Comparison of ENCODE assay signal across 6 cellular contexts in the genomic region with DNA sequence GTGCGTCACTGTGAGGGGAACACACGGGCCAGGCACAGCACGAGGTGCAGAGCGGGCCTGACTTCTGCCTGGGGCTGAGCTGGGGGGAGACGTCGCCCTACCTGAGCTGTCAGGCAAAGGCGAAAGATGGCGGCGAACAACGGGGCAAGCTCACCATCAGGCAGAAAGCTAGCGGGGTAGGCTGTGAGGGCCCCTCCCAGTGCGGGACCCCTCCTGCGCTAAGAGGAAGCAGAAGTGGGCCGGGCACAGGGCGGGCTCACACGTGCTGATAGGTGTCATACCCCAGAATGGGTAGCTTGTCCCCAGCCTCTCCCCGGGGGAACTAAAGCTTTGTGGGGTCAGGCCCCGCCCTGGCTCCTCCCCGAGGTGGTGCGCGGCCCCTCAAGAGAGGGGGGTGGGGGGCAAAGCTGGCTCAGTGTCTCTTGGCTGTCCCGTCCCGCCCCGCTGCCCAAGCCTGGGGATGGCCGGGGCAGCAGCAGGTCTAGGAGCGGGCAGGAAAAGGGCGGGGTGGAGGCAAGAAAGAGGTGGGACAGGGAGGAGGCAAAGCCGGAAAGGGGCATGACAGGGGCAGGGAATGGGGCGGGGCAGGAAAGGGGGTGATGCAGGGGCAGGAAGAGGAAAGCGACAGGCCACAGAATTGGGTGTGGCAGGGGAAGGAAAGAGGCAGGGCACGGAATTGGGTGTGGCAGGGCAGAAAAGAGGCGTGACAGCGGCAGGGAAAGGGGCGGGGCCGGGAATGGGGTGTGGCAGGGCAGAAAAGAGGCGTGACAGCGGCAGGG. TPM values are rescaled to one million over a fixed set of nuclear protein-coding genes. Genes with fewer than 3 reads are reported as not detected.
DNase-seq lines count a peak whose midpoint lies in the region; TF ChIP-seq lines count a peak whose summit lies in the region.

No MANE protein-coding gene starts in this region.

- no peaks in the 10 kb centered on the region for H3K4me1 ChIP-seq in endodermal cell (ENCODE audit: control insufficient read depth, insufficient read depth, low read length)

- peak overlapping the region; percentile 91 for H3K27ac Mint-ChIP-seq in T-helper 1 cell treated with Interleukin-12 subunit alpha and Interleukin-12 subunit beta and Interleukin-4 antibody, amounts not matched to agents 30 μg/mL and 1 μg/mL, for 36 hours
- no peak overlapping the region for H3K27ac Mint-ChIP-seq in endodermal cell

- H3K4me1 Mint-ChIP-seq in T-helper 1 cell treated with Interleukin-12 subunit alpha and Interleukin-12 subunit beta and Interleukin-4 antibody, amounts not matched to agents 30 μg/mL and 1 μg/mL, for 36 hours (ENCODE audit: low read depth): peaks cover 8% of the 10 kb centered on the region
- no peaks in the 10 kb centered on the region for H3K4me1 Mint-ChIP-seq in endodermal cell

- no peak overlapping the region for H3K27ac ChIP-seq in endodermal cell (ENCODE audit: low read depth, low read length)

- no peaks in the 10 kb centered on the region for H3K27me3 Mint-ChIP-seq in T-helper 1 cell treated with Interleukin-12 subunit alpha and Interleukin-12 subunit beta and Interleukin-4 antibody, amounts not matched to agents 30 μg/mL and 1 μg/mL, for 36 hours (ENCODE audit: low read depth)
- H3K27me3 Mint-ChIP-seq in endodermal cell (ENCODE audit: insufficient read depth): no peaks in the 10 kb centered on the region

- H3K9me3 ChIP-seq in endodermal cell (ENCODE audit: control insufficient read depth, low read length): no peaks in the 10 kb centered on the region

- peaks cover 29% of the 10 kb centered on the region for H3K36me3 ChIP-seq in endodermal cell (ENCODE audit: control insufficient read depth, insufficient read depth, low read length)

- H3K27me3 ChIP-seq in endodermal cell (ENCODE audit: control insufficient read depth, insufficient read depth, low read length, poor library complexity, severe bottlenecking): no peaks in the 10 kb centered on the region

- no peak overlapping the region for H3K4me3 ChIP-seq in endodermal cell (ENCODE audit: low read length)

- H3K36me3 Mint-ChIP-seq in T-helper 1 cell treated with Interleukin-12 subunit alpha and Interleukin-12 subunit beta and Interleukin-4 antibody, amounts not matched to agents 30 μg/mL and 1 μg/mL, for 36 hours (ENCODE audit: low read depth): peaks cover 6% of the 10 kb centered on the region
- H3K36me3 Mint-ChIP-seq in endodermal cell (ENCODE audit: low read depth): peaks cover 17% of the 10 kb centered on the region

- no peaks in the 10 kb centered on the region for H3K9me3 Mint-ChIP-seq in T-helper 1 cell treated with Interleukin-12 subunit alpha and Interleukin-12 subunit beta and Interleukin-4 antibody, amounts not matched to agents 30 μg/mL and 1 μg/mL, for 36 hours
- H3K9me3 Mint-ChIP-seq in endodermal cell: no peaks in the 10 kb centered on the region

- H3K9ac ChIP-seq in endodermal cell (ENCODE audit: extremely low read depth, low read length, poor library complexity, severe bottlenecking): no peak overlapping the region

- 96% methylated on average over 15 to 30 of the region's 37 CpGs for WGBS in endodermal cell (ENCODE audit: insufficient coverage in 1 of 2, insufficient read length in 1 of 2), 2 experiments

- H3K4me3 Mint-ChIP-seq in T-helper 1 cell treated with Interleukin-12 subunit alpha and Interleukin-12 subunit beta and Interleukin-4 antibody, amounts not matched to agents 30 μg/mL and 1 μg/mL, for 36 hours: peak overlapping the region; percentile 17
- no peak overlapping the region for H3K4me3 Mint-ChIP-seq in endodermal cell

- TF ChIP-seq CTCF in endodermal cell (conservative IDR thresholded peaks at IDR 0.05): no peak

- DNase-seq in COLO668 (lab: John Stamatoyannopoulos, UW; ENCODE audit: unreplicated experiment): peak; percentile 9
- DNase-seq in endodermal cell: peak; percentile 97
- peak; percentile 34 to 63 for DNase-seq in stimulated activated CD8-positive, alpha-beta memory T cell treated with anti-CD3 and anti-CD28 coated beads, Interleukin-2, amount 100 ng/mL, for 1 hour (ENCODE audit: low read depth in 2 of 2)
- no peak for DNase-seq in NCI-H1436 (lab: John Stamatoyannopoulos, UW)
- no peak for DNase-seq in cerebellum (ENCODE audit: low spot score)

RNA-seq across cellular contexts. Expression of gene UCKL1, which starts 14.7 kb away (rescaled TPM):
- 10 to 100 TPM; 36.5 to 47.8 TPM for total RNA-seq in endodermal cell
- 41.0 TPM for polyA plus RNA-seq in endodermal cell (2013, experiment 1 of 2)
- polyA plus RNA-seq in endodermal cell (2013, experiment 2 of 2): 37.5 TPM
- 20.7 TPM for total RNA-seq in cerebellum

RNA-seq across cellular contexts. Expression of gene ZNF512B, which starts 28.3 kb away (rescaled TPM):
- 10 to 100 TPM; 23.7 to 26.8 TPM for total RNA-seq in endodermal cell
- polyA plus RNA-seq in endodermal cell (2013, experiment 1 of 2): 14.3 TPM
- 11.6 TPM for polyA plus RNA-seq in endodermal cell (2013, experiment 2 of 2)
- total RNA-seq in cerebellum: 10.4 TPM

RNA-seq across cellular contexts. Expression of gene SAMD10, which starts 38.0 kb away (rescaled TPM):
- total RNA-seq in endodermal cell (1 to 10 TPM; 5.6 to 6.0 TPM), cerebellum (7.9 TPM)
- 7.2 TPM for polyA plus RNA-seq in endodermal cell (2013, experiment 1 of 2)
- 7.0 TPM for polyA plus RNA-seq in endodermal cell (2013, experiment 2 of 2)

RNA-seq across cellular contexts. Expression of gene PRPF6, which starts 39.5 kb away (rescaled TPM):
- total RNA-seq in endodermal cell: 10 to 100 TPM; 73.3 to 73.9 TPM
- 58.8 TPM for polyA plus RNA-seq in endodermal cell (2013, experiment 1 of 2)
- 53.3 TPM for polyA plus RNA-seq in endodermal cell (2013, experiment 2 of 2)
- total RNA-seq in cerebellum: 44.0 TPM

RNA-seq across cellular contexts. Expression of gene DNAJC5, which starts 46.5 kb away (rescaled TPM):
- 10 to 100 TPM; 25.8 to 26.8 TPM for total RNA-seq in endodermal cell
- 26.0 TPM for polyA plus RNA-seq in endodermal cell (2013, experiment 1 of 2)
- 25.3 TPM for polyA plus RNA-seq in endodermal cell (2013, experiment 2 of 2)
- total RNA-seq in cerebellum: 53.4 TPM

Comparison
In these comparisons a context has a peak if more than half of its experiments do, and no peak if none do; other contexts are left out.
1. DNase-seq: peak in COLO668 (single experiment), endodermal cell (single experiment) and stimulated activated CD8-positive, alpha-beta memory T cell treated with anti-CD3 and anti-CD28 coated beads, Interleukin-2, amount 100 ng/mL, for 1 hour (2 of 2); none in NCI-H1436 (single experiment) and cerebellum (single experiment).